In genomic region chr7:147308539-147308938, GRCh38 we compare ENCODE assay signal across 17 cellular contexts.
DNase-seq lines count a peak whose midpoint lies in the region; ATAC-seq and TF ChIP-seq lines count a peak whose summit lies in the region.
"Had no signal": no experiment of that assay in that cellular context is flagged by ENCODE, and none has a peak within 500 bp of the region (broad histone marks: within the 10 kb centered on the region; RNA-seq: fewer than 3 reads in every experiment).

No MANE protein-coding gene starts in this region.

- no peaks in the 10 kb centered on the region for H3K9me2 ChIP-seq in HCT116 (ENCODE audit: insufficient read depth)

- no peaks in the 10 kb centered on the region for H3K4me1 ChIP-seq in HCT116 (ENCODE audit: control insufficient read depth in 1 of 2, insufficient read depth in 2 of 2, low read length in 2 of 2)
- H3K4me1 ChIP-seq in stomach: no peaks in the 10 kb centered on the region
- H3K4me1 ChIP-seq: Caco-2 had no signal

- no peak overlapping the region for H3K27ac Mint-ChIP-seq in nephron progenitor cell
- H3K27ac Mint-ChIP-seq: CD4-positive, CD25-positive, alpha-beta regulatory T cell had no signal

- no peak overlapping the region for H3K9ac ChIP-seq in HCT116 (ENCODE audit: low read length)

- H3K36me3 Mint-ChIP-seq in nephron progenitor cell (ENCODE audit: low read depth): no peaks in the 10 kb centered on the region
- H3K36me3 Mint-ChIP-seq: CD4-positive, CD25-positive, alpha-beta regulatory T cell had no signal

- TF ChIP-seq RAD21 in HCT116 (IDR thresholded peaks at IDR 0.05; ENCODE audit: low read depth): no peak

- no peaks in the 10 kb centered on the region for H4K20me1 ChIP-seq in HCT116 (ENCODE audit: insufficient read depth)

- POLR2A ChIA-PET in HCT116 (lab: Charles Lee): no interaction called here

- H3K9me3 ChIP-seq in HCT116 (ENCODE audit: control insufficient read depth in 1 of 2, insufficient read depth in 1 of 2, low read depth in 1 of 2, low read length in 2 of 2): peaks cover 9 to 22% of the 10 kb centered on the region in 2 experiments; a peak in 2 of 4 replicates
- no peaks in the 10 kb centered on the region for H3K9me3 ChIP-seq in stomach
- H3K9me3 ChIP-seq: Caco-2 had no signal

- peak; percentile 4 for DNase-seq in ELF-1 (ENCODE audit: low read depth, low spot score)
- DNase-seq in HCT116 (ENCODE audit: low read depth, low spot score): no peak
- DNase-seq in fibroblast of peridontal ligament (ENCODE audit: extremely low read depth): peak; percentile 32
- peak; percentile 12 for DNase-seq in nephron progenitor cell
- no peak for DNase-seq in stomach
- no peak for DNase-seq in NOMO-1 treated with DMSO at 0.1 percent for 48 hours (lab: John Stamatoyannopoulos, UW; ENCODE audit: unreplicated experiment)
- no peak for DNase-seq in MV-4-11 (lab: John Stamatoyannopoulos, UW)
- DNase-seq: ACHN; CD4-positive, CD25-positive, alpha-beta regulatory T cell; DMS153; KBM-7; NCI-H146; NCI-H2081; NCI-H510A; NCI-H774; SHP77 had no signal

- BruUV-seq in HCT116 (replicated peaks; lab: Mats Ljungman, UMichigan): no TSS peak

- H2AFZ ChIP-seq in HCT116 (ENCODE audit: low read depth, low read length, poor library complexity, severe bottlenecking): no peak overlapping the region

- no peak overlapping the region for H3K4me2 ChIP-seq in HCT116 (ENCODE audit: low read length)

- TF ChIP-seq CTCF in HCT116 (IDR thresholded peaks at IDR 0.05 in 2 of 3, conservative IDR thresholded peaks at IDR 0.05 in 1 of 3; ENCODE audit: borderline replicate concordance in 1 of 3, insufficient read depth in 1 of 3, low read depth in 2 of 3, low read length in 2 of 3) (no peak), nephron progenitor cell (IDR thresholded peaks at IDR 0.05) (no peak), stomach (IDR thresholded peaks at IDR 0.05) (no peak)

- H3K27me3 Mint-ChIP-seq in nephron progenitor cell (ENCODE audit: low read depth, poor library complexity): no peaks in the 10 kb centered on the region
- H3K27me3 Mint-ChIP-seq: CD4-positive, CD25-positive, alpha-beta regulatory T cell had no signal

- no peak for TF ChIP-seq EP300 in stomach (IDR thresholded peaks at IDR 0.05)

- peaks cover 5% of the 10 kb centered on the region for H3K4me1 Mint-ChIP-seq in nephron progenitor cell
- H3K4me1 Mint-ChIP-seq: CD4-positive, CD25-positive, alpha-beta regulatory T cell had no signal

- H3K27me3 ChIP-seq in HCT116 (ENCODE audit: insufficient read depth, low read length) (no peaks in the 10 kb centered on the region), stomach (no peaks in the 10 kb centered on the region)

- intact Hi-C loops in HCT116 (cut with micrococcal nuclease): no loop called here
- intact Hi-C loops in stomach (cut with DNase I; ENCODE audit: low total_unique reads): no loop called here

- no peak overlapping the region for H3K4me3 Mint-ChIP-seq in nephron progenitor cell
- H3K4me3 Mint-ChIP-seq: CD4-positive, CD25-positive, alpha-beta regulatory T cell had no signal

- no peak overlapping the region for H3K27ac ChIP-seq in HCT116 (ENCODE audit: low read depth, low read length)
- H3K27ac ChIP-seq in stomach: no peak overlapping the region

- CTCF ChIA-PET in HCT116 (lab: Charles Lee): no interaction called here

- no peaks in the 10 kb centered on the region for H3K9me3 Mint-ChIP-seq in nephron progenitor cell

- H3K4me3 ChIP-seq in HCT116 (replicated peaks in 1 of 2; ENCODE audit: low read depth in 1 of 2, low read length in 2 of 2) (no peak overlapping the region), stomach (no peak overlapping the region)

- WGBS in stomach, 5 donors: 60 to 73% (median 67%) methylated on average over 5 of the region's 5 CpGs

- ATAC-seq in HCT116: no peak

- H3K79me2 ChIP-seq in HCT116 (ENCODE audit: insufficient read depth, low read length): no peaks in the 10 kb centered on the region

- no peak for TF ChIP-seq POLR2A in HCT116 (IDR thresholded peaks at IDR 0.05; ENCODE audit: borderline replicate concordance, extremely low read depth, insufficient read depth, insufficient read length)
- no peak for TF ChIP-seq POLR2A in stomach (IDR thresholded peaks at IDR 0.05)

- no peaks in the 10 kb centered on the region for H3K36me3 ChIP-seq in HCT116 (ENCODE audit: control insufficient read depth in 1 of 2, insufficient read depth in 2 of 2, low read length in 2 of 2)
- no peaks in the 10 kb centered on the region for H3K36me3 ChIP-seq in stomach

- RAD21 ChIA-PET in HCT116 (lab: Charles Lee; ENCODE audit: low non-redundant PET in 1 of 2, low total read pairs in 2 of 2, uncharacterized antibody in 2 of 2, unreplicated experiment in 2 of 2): no interaction called here

TF ChIP-seq in HCT116, 20 proteins besides CTCF, POLR2A, EP300 and RAD21:
- no peak for TF ChIP-seq CEBPB (IDR thresholded peaks at IDR 0.05; ENCODE audit: low read depth)
- no peak for TF ChIP-seq JUND (IDR thresholded peaks at IDR 0.05)
- TF ChIP-seq POLR2AphosphoS5 (IDR thresholded peaks at IDR 0.05; ENCODE audit: low read depth, low read length): no peak
- TF ChIP-seq, protein P1, sequence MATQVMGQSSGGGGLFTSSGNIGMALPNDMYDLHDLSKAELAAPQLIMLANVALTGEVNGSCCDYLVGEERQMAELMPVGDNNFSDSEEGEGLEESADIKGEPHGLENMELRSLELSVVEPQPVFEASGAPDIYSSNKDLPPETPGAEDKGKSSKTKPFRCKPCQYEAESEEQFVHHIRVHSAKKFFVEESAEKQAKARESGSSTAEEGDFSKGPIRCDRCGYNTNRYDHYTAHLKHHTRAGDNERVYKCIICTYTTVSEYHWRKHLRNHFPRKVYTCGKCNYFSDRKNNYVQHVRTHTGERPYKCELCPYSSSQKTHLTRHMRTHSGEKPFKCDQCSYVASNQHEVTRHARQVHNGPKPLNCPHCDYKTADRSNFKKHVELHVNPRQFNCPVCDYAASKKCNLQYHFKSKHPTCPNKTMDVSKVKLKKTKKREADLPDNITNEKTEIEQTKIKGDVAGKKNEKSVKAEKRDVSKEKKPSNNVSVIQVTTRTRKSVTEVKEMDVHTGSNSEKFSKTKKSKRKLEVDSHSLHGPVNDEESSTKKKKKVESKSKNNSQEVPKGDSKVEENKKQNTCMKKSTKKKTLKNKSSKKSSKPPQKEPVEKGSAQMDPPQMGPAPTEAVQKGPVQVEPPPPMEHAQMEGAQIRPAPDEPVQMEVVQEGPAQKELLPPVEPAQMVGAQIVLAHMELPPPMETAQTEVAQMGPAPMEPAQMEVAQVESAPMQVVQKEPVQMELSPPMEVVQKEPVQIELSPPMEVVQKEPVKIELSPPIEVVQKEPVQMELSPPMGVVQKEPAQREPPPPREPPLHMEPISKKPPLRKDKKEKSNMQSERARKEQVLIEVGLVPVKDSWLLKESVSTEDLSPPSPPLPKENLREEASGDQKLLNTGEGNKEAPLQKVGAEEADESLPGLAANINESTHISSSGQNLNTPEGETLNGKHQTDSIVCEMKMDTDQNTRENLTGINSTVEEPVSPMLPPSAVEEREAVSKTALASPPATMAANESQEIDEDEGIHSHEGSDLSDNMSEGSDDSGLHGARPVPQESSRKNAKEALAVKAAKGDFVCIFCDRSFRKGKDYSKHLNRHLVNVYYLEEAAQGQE (IDR thresholded peaks at IDR 0.05; ENCODE audit: low read depth): 0 out of 2 replicates have a peak, but pooled peaks have one; percentile 8

Comparison
In these comparisons a context has a peak if more than half of its experiments do, and no peak if none do; other contexts are left out.
1. DNase-seq: peak in ELF-1 (single experiment), fibroblast of peridontal ligament (single experiment) and nephron progenitor cell (single experiment); none in HCT116 (single experiment), stomach (single experiment), NOMO-1 treated with DMSO at 0.1 percent for 48 hours (single experiment) and MV-4-11 (single experiment).